ENCODE assay signal across 25 cellular contexts in genomic region chr22:39103431-39103830, GRCh38. TPM values are rescaled to one million over a fixed set of nuclear protein-coding genes. Genes with fewer than 3 reads are reported as not detected.
A peak's percentile ranks its signal among the peaks of the same experiment; 100 is the strongest.
DNase-seq lines count a peak whose midpoint lies in the region; ATAC-seq, FAIRE-seq and TF ChIP-seq lines count a peak whose summit lies in the region.
"Had no signal": no experiment of that assay in that cellular context is flagged by ENCODE, and none has a peak within 500 bp of the region (broad histone marks: within the 10 kb centered on the region; RNA-seq: fewer than 3 reads in every experiment).

No MANE protein-coding gene starts in this region.

- POLR2A ChIA-PET in K562 (lab: Yijun Ruan, JAX) = no interaction called here

- H3K4me2 ChIP-seq in K562 (ENCODE audit: insufficient read depth, low read length) (no peak overlapping the region), osteoblast (ENCODE audit: insufficient read depth, low read length) (no peak overlapping the region)
- H3K4me2 ChIP-seq: BLaER1 had no signal

- no peak overlapping the region for H3K4me3 Mint-ChIP-seq in stimulated activated naive CD8-positive, alpha-beta T cell treated with anti-CD3 and anti-CD28 coated beads, Interleukin-15, Interleukin-2, amounts not matched to agents 100 ng/mL and 50 ng/mL, for 24 hours
- H3K4me3 Mint-ChIP-seq in stimulated activated naive CD8-positive, alpha-beta T cell treated with anti-CD3 and anti-CD28 coated beads, Interleukin-15, amount 100 ng/mL, for 72 hours = no peak overlapping the region
- H3K4me3 Mint-ChIP-seq in chondrocyte (ENCODE audit: unreplicated experiment) = no peak overlapping the region
- H3K4me3 Mint-ChIP-seq: CD4-positive, CD25-positive, alpha-beta regulatory T cell had no signal

- ATAC-seq in stimulated activated naive CD8-positive, alpha-beta T cell treated with anti-CD3 and anti-CD28 coated beads, Interleukin-15, amount 100 ng/mL, for 72 hours = no peak
- ATAC-seq in K562 (no peak), pancreas (no peak)

- H3K4me1 ChIP-seq in K562 (replicated peaks in 1 of 2; ENCODE audit: control insufficient read depth in 2 of 2, insufficient read depth in 2 of 2, low read length in 2 of 2) = no peaks in the 10 kb centered on the region
- H3K4me1 ChIP-seq in osteoblast (ENCODE audit: insufficient read depth, low read length) = no peaks in the 10 kb centered on the region
- no peaks in the 10 kb centered on the region for H3K4me1 ChIP-seq in pancreas

- no peaks in the 10 kb centered on the region for H3K36me3 Mint-ChIP-seq in stimulated activated naive CD8-positive, alpha-beta T cell treated with anti-CD3 and anti-CD28 coated beads, Interleukin-15, Interleukin-2, amounts not matched to agents 100 ng/mL and 50 ng/mL, for 24 hours (ENCODE audit: low read depth)
- no peaks in the 10 kb centered on the region for H3K36me3 Mint-ChIP-seq in chondrocyte (ENCODE audit: low read depth)
- H3K36me3 Mint-ChIP-seq: CD4-positive, CD25-positive, alpha-beta regulatory T cell had no signal

- no peaks in the 10 kb centered on the region for H3K9me3 ChIP-seq in K562 (replicated peaks; ENCODE audit: control insufficient read depth, insufficient read depth, low read depth, low read length)
- no peaks in the 10 kb centered on the region for H3K9me3 ChIP-seq in osteoblast (ENCODE audit: low read depth, low read length)
- no peaks in the 10 kb centered on the region for H3K9me3 ChIP-seq in pancreas
- H3K9me3 ChIP-seq: BLaER1, Peyer's patch had no signal

- H3K27ac ChIP-seq in K562 (ENCODE audit: extremely low read depth, low read depth, low read length) = no peak overlapping the region
- no peak overlapping the region for H3K27ac ChIP-seq in osteoblast (ENCODE audit: low read depth, low read length)
- no peak overlapping the region for H3K27ac ChIP-seq in pancreas
- H3K27ac ChIP-seq: BLaER1, Peyer's patch, SK-N-MC had no signal

- H3K36me3 ChIP-seq in K562 (ENCODE audit: control insufficient read depth, insufficient read depth, low read length) (no peaks in the 10 kb centered on the region), osteoblast (ENCODE audit: insufficient read depth, low read length) (no peaks in the 10 kb centered on the region), pancreas (no peaks in the 10 kb centered on the region)
- H3K36me3 ChIP-seq: BLaER1, Peyer's patch had no signal

- H3K79me2 ChIP-seq in K562 (ENCODE audit: control insufficient read depth, insufficient read depth, low read length) = no peaks in the 10 kb centered on the region
- H3K79me2 ChIP-seq in osteoblast (ENCODE audit: insufficient read depth, low read length) = no peaks in the 10 kb centered on the region

- no peak overlapping the region for H2AFZ ChIP-seq in K562 (ENCODE audit: low read depth, low read length)
- no peak overlapping the region for H2AFZ ChIP-seq in osteoblast (ENCODE audit: low read length)

- no peaks in the 10 kb centered on the region for H3K27me3 Mint-ChIP-seq in stimulated activated naive CD8-positive, alpha-beta T cell treated with anti-CD3 and anti-CD28 coated beads, Interleukin-15, Interleukin-2, amounts not matched to agents 100 ng/mL and 50 ng/mL, for 24 hours
- H3K27me3 Mint-ChIP-seq in stimulated activated naive CD8-positive, alpha-beta T cell treated with anti-CD3 and anti-CD28 coated beads, Interleukin-15, amount 100 ng/mL, for 72 hours = no peaks in the 10 kb centered on the region
- no peaks in the 10 kb centered on the region for H3K27me3 Mint-ChIP-seq in chondrocyte (ENCODE audit: low read depth)
- H3K27me3 Mint-ChIP-seq: CD4-positive, CD25-positive, alpha-beta regulatory T cell had no signal

- in situ Hi-C loops in K562 (cut with MboI) = no loop called here

- FAIRE-seq in K562 (lab: Jason Lieb, UNC) (peak; percentile 42), pancreas (lab: Jason Lieb, UNC) (no peak)
- FAIRE-seq: GM18507 had no signal

- H3K27me3 ChIP-seq in K562 (ENCODE audit: control insufficient read depth in 2 of 2, insufficient read depth in 2 of 2, low read length in 2 of 2) (no peaks in the 10 kb centered on the region), osteoblast (ENCODE audit: insufficient read depth, low read length) (no peaks in the 10 kb centered on the region), pancreas (no peaks in the 10 kb centered on the region)
- H3K27me3 ChIP-seq: BLaER1, Peyer's patch had no signal

- H3K9me3 Mint-ChIP-seq in stimulated activated naive CD8-positive, alpha-beta T cell treated with anti-CD3 and anti-CD28 coated beads, Interleukin-15, Interleukin-2, amounts not matched to agents 100 ng/mL and 50 ng/mL, for 24 hours = no peaks in the 10 kb centered on the region
- no peaks in the 10 kb centered on the region for H3K9me3 Mint-ChIP-seq in stimulated activated naive CD8-positive, alpha-beta T cell treated with anti-CD3 and anti-CD28 coated beads, Interleukin-15, amount 100 ng/mL, for 72 hours
- no peaks in the 10 kb centered on the region for H3K9me3 Mint-ChIP-seq in chondrocyte (ENCODE audit: low read depth)
- H3K9me3 Mint-ChIP-seq: CD4-positive, CD25-positive, alpha-beta regulatory T cell had no signal

- no peak overlapping the region for H3K4me3 ChIP-seq in K562
- H3K4me3 ChIP-seq in osteoblast (ENCODE audit: insufficient read depth, low read length) = no peak overlapping the region
- H3K4me3 ChIP-seq in pancreas = no peak overlapping the region
- H3K4me3 ChIP-seq: BLaER1, Peyer's patch, SK-N-MC had no signal

- TF ChIP-seq CTCF in K562 (IDR thresholded peaks at IDR 0.05 in 2 of 3, conservative IDR thresholded peaks at IDR 0.05 in 1 of 3; ENCODE audit: insufficient read depth in 2 of 3, low read depth in 1 of 3, low read length in 3 of 3) (no peak), osteoblast (IDR thresholded peaks at IDR 0.05; ENCODE audit: extremely low read depth, low read depth, low read length) (no peak), chondrocyte (IDR thresholded peaks at IDR 0.05) (no peak), pancreas (IDR thresholded peaks at IDR 0.05) (no peak)

- H3K4me1 Mint-ChIP-seq in stimulated activated naive CD8-positive, alpha-beta T cell treated with anti-CD3 and anti-CD28 coated beads, Interleukin-15, Interleukin-2, amounts not matched to agents 100 ng/mL and 50 ng/mL, for 24 hours (ENCODE audit: low read depth) = peaks cover 35% of the 10 kb centered on the region
- H3K4me1 Mint-ChIP-seq in stimulated activated naive CD8-positive, alpha-beta T cell treated with anti-CD3 and anti-CD28 coated beads, Interleukin-15, amount 100 ng/mL, for 72 hours = peaks cover 35% of the 10 kb centered on the region
- H3K4me1 Mint-ChIP-seq in chondrocyte (ENCODE audit: low read depth) = no peaks in the 10 kb centered on the region

- no peaks in the 10 kb centered on the region for H3K9me1 ChIP-seq in K562 (ENCODE audit: control insufficient read depth, insufficient read depth, low read length)

- no peak overlapping the region for H3K9ac ChIP-seq in K562 (ENCODE audit: insufficient read depth in 1 of 2, low read depth in 2 of 2, low read length in 2 of 2)
- H3K9ac ChIP-seq: BLaER1 had no signal

- no TSS peak for BruUV-seq in K562 (replicated peaks; lab: Mats Ljungman, UMichigan)

- WGBS in K562 (ENCODE audit: insufficient coverage, low coverage, missing lambda C conversion rate) = 11% methylated on average over 2 of the region's 2 CpGs
- 65 to 68% methylated on average over 2 of the region's 2 CpGs for WGBS in pancreas, 2 donors

- no peak for TF ChIP-seq RAD21 in K562 (CRISPR knock-in tag; conservative IDR thresholded peaks at IDR 0.05 in 1 of 2, IDR thresholded peaks at IDR 0.05 in 1 of 2)

- CTCF ChIA-PET in K562 (lab: Yijun Ruan, JAX; ENCODE audit: low intra/inter-chr PET ratio) = no interaction called here

- peak overlapping the region; percentile 63 for H3K27ac Mint-ChIP-seq in stimulated activated naive CD8-positive, alpha-beta T cell treated with anti-CD3 and anti-CD28 coated beads, Interleukin-15, Interleukin-2, amounts not matched to agents 100 ng/mL and 50 ng/mL, for 24 hours
- no peak overlapping the region for H3K27ac Mint-ChIP-seq in stimulated activated naive CD8-positive, alpha-beta T cell treated with anti-CD3 and anti-CD28 coated beads, Interleukin-15, amount 100 ng/mL, for 72 hours
- no peak overlapping the region for H3K27ac Mint-ChIP-seq in chondrocyte (ENCODE audit: unreplicated experiment)
- H3K27ac Mint-ChIP-seq: CD4-positive, CD25-positive, alpha-beta regulatory T cell had no signal

- TF ChIP-seq POLR2A in K562 (conservative IDR thresholded peaks at IDR 0.05) = no peak

- H4K20me1 ChIP-seq in K562 (replicated peaks; ENCODE audit: control insufficient read depth, insufficient read depth, low read length) (no peaks in the 10 kb centered on the region), osteoblast (ENCODE audit: insufficient read depth, low read length) (no peaks in the 10 kb centered on the region)
- H4K20me1 ChIP-seq: BLaER1 had no signal

- intact Hi-C loops in K562 (cut with micrococcal nuclease) = no loop called here
- intact Hi-C loops in pancreas (cut with DNase I) = no loop called here

- DNase-seq in stimulated activated naive CD8-positive, alpha-beta T cell treated with anti-CD3 and anti-CD28 coated beads, Interleukin-15, amount 100 ng/mL, for 72 hours = no peak
- no peak for DNase-seq in K562 (ENCODE audit: extremely low read depth in 1 of 4, low spot score in 3 of 4)
- DNase-seq in osteoblast (ENCODE audit: insufficient read length, low spot score, missing footprints) = peak; percentile 38
- no peak for DNase-seq in stimulated activated CD4-positive, alpha-beta T cell treated with anti-CD3 and anti-CD28 coated beads, Interleukin-15, amount 100 ng/mL, for 24 hours
- DNase-seq in chondrocyte (ENCODE audit: low spot score) = no peak
- DNase-seq in pancreas = no peak
- DNase-seq: CD4-positive, CD25-positive, alpha-beta regulatory T cell; DMS153; DND-41; GOT3; HCEC 1CT; IMR-90; NCI-H1092; NCI-H1417 treated with DMSO at 0.1 percent for 48 hours; NCI-H1694 treated with DMSO at 0.1 percent for 48 hours; NCI-H2081; NCI-H2227 treated with DMSO at 0.1 percent for 48 hours; NCI-H526 treated with DMSO at 0.1 percent for 48 hours; Peyer's patch; SHP77 treated with DMSO at 0.1 percent for 48 hours had no signal

- TF ChIP-seq EP300 in K562 (IDR thresholded peaks at IDR 0.05; ENCODE audit: low read length) = no peak

RNA-seq across cellular contexts. Expression of gene APOBEC3H, which starts 6.4 kb away (rescaled TPM):
- not detected in 2 replicates for total RNA-seq in K562 (2011; cell fraction: chromatin; rRNA removed; ENCODE audit: low replicate concordance)
- total RNA-seq in K562 (2011; cell fraction: nucleolus; rRNA removed) = not detected in 2 replicates
- total RNA-seq in K562 (2011; cell fraction: nucleoplasm; rRNA removed) = not detected in 2 replicates
- total RNA-seq in K562 (2014; rRNA removed) = not detected in 2 replicates
- total RNA-seq in K562 (2014; rRNA removed; fragmentation: Illumina TruSeq; extraction: Trizol) = not detected in 2 replicates
- total RNA-seq in K562 (2015; rRNA removed; fragmentation: Illumina TruSeq; extraction: Trizol) = not detected in 2 replicates
- not detected in 2 replicates for total RNA-seq in K562 (2021)
- polyA plus RNA-seq in K562 (2011; rRNA removed) = not detected in 2 replicates
- not detected in 2 replicates for polyA plus RNA-seq in K562 (2011; cell fraction: cytosol; rRNA removed)
- polyA plus RNA-seq in K562 (2011; cell fraction: nucleus; rRNA removed) = 0.24 TPM in 2 replicates
- polyA plus RNA-seq in K562 (2012) = 0.08 TPM in 1 of 2 replicates, not detected in the other
- not detected in 2 replicates for polyA plus RNA-seq in K562 (2014; fragmentation: Illumina TruSeq; extraction: Trizol)
- under 1 TPM in 1 of 2 experiments, not detected in 1; 0.10 TPM for polyA plus RNA-seq in K562 (2014; fragmentation: Nextera tagmentation; extraction: Ambion mirVana)
- polyA plus RNA-seq in K562 (2014; rRNA removed) = 0.21 TPM in 1 of 2 replicates, not detected in the other
- polyA minus RNA-seq in K562 (2011; rRNA and poly(A)+ RNA removed) = not detected in 2 replicates
- polyA minus RNA-seq in K562 (2011; cell fraction: cytosol; rRNA and poly(A)+ RNA removed) = not detected in 2 replicates
- polyA minus RNA-seq in K562 (2011; cell fraction: nucleus; rRNA and poly(A)+ RNA removed) = not detected in 2 replicates
- not detected in 2 replicates for total RNA-seq in osteoblast
- total RNA-seq in chondrocyte = not detected in 3 replicates
- under 1 TPM in 2 of 6 donors, not detected in 4; 0.17 to 0.21 TPM for total RNA-seq in pancreas
- under 1 TPM; 0.14 to 0.15 TPM for polyA plus RNA-seq in pancreas
- total RNA-seq: NCI-H460, Peyer's patch had no signal
- polyA plus RNA-seq: IMR-90 had no signal

RNA-seq across cellular contexts. Expression of gene APOBEC3G, which starts 26.4 kb away (rescaled TPM):
- 9.8 and 25.1 TPM in 2 replicates for total RNA-seq in K562 (2011; cell fraction: chromatin; rRNA removed; ENCODE audit: low replicate concordance)
- total RNA-seq in K562 (2011; cell fraction: nucleolus; rRNA removed) = 18.3 and 21.7 TPM in 2 replicates
- 14.8 and 18.6 TPM in 2 replicates for total RNA-seq in K562 (2011; cell fraction: nucleoplasm; rRNA removed)
- 7.8 and 8.2 TPM in 2 replicates for total RNA-seq in K562 (2014; rRNA removed)
- total RNA-seq in K562 (2014; rRNA removed; fragmentation: Illumina TruSeq; extraction: Trizol) = 7.1 and 7.2 TPM in 2 replicates
- 5.2 and 5.3 TPM in 2 replicates for total RNA-seq in K562 (2015; rRNA removed; fragmentation: Illumina TruSeq; extraction: Trizol)
- 6.2 and 6.6 TPM in 2 replicates for total RNA-seq in K562 (2021)
- 6.8 and 12.6 TPM in 2 replicates for polyA plus RNA-seq in K562 (2011; rRNA removed)
- polyA plus RNA-seq in K562 (2011; cell fraction: cytosol; rRNA removed) = 6.6 and 11.1 TPM in 2 replicates
- polyA plus RNA-seq in K562 (2011; cell fraction: nucleus; rRNA removed) = 5.5 and 10.5 TPM in 2 replicates
- 6.7 and 14.8 TPM in 2 replicates for polyA plus RNA-seq in K562 (2012)
- polyA plus RNA-seq in K562 (2014; fragmentation: Illumina TruSeq; extraction: Trizol) = 9.1 and 12.0 TPM in 2 replicates
- polyA plus RNA-seq in K562 (2014; fragmentation: Nextera tagmentation; extraction: Ambion mirVana) = 10 to 100 TPM; 20.4 to 20.8 TPM
- polyA plus RNA-seq in K562 (2014; rRNA removed) = 11.4 and 14.3 TPM in 2 replicates
- 6.3 and 11.5 TPM in 2 replicates for polyA minus RNA-seq in K562 (2011; rRNA and poly(A)+ RNA removed)
- 4.2 and 6.1 TPM in 2 replicates for polyA minus RNA-seq in K562 (2011; cell fraction: cytosol; rRNA and poly(A)+ RNA removed)
- polyA minus RNA-seq in K562 (2011; cell fraction: nucleus; rRNA and poly(A)+ RNA removed) = 6.1 and 7.0 TPM in 2 replicates
- total RNA-seq in osteoblast = 15.6 and 18.1 TPM in 2 replicates
- total RNA-seq in chondrocyte = 0.56 to 0.94 TPM (median 0.87 TPM) in 3 replicates
- total RNA-seq in pancreas = 1 to 10 TPM in 5 of 6 donors, under 1 TPM in 1; 0.94 to 5.3 (median 2.5) TPM
- 1 to 10 TPM; 2.7 to 4.4 TPM for polyA plus RNA-seq in pancreas

RNA-seq across cellular contexts. Expression of gene CBX7, which starts 49.0 kb away (rescaled TPM):
- total RNA-seq in K562 (2011; cell fraction: chromatin; rRNA removed; ENCODE audit: low replicate concordance) = 12.1 and 26.6 TPM in 2 replicates
- 16.8 and 18.7 TPM in 2 replicates for total RNA-seq in K562 (2011; cell fraction: nucleolus; rRNA removed)
- total RNA-seq in K562 (2011; cell fraction: nucleoplasm; rRNA removed) = 17.3 and 19.4 TPM in 2 replicates
- total RNA-seq in K562 (2014; rRNA removed) (2.9 and 5.0 TPM in 2 replicates), K562 (2014; rRNA removed; fragmentation: Illumina TruSeq; extraction: Trizol) (1.3 and 1.4 TPM in 2 replicates), K562 (2015; rRNA removed; fragmentation: Illumina TruSeq; extraction: Trizol) (0.83 and 0.87 TPM in 2 replicates), K562 (2021) (4.1 and 4.8 TPM in 2 replicates), osteoblast (12.7 and 14.5 TPM in 2 replicates), chondrocyte (3.6 to 6.9 TPM (median 4.7 TPM) in 3 replicates), pancreas (10 to 100 TPM; 17.2 to 28.8 (median 22.3) TPM)
- polyA plus RNA-seq in K562 (2011; rRNA removed) (3.8 and 4.2 TPM in 2 replicates), K562 (2014; fragmentation: Illumina TruSeq; extraction: Trizol) (2.8 and 3.5 TPM in 2 replicates), K562 (2014; fragmentation: Nextera tagmentation; extraction: Ambion mirVana) (under 1 TPM; 0.04 to 0.13 TPM), K562 (2014; rRNA removed) (4.8 and 5.2 TPM in 2 replicates), pancreas (10 to 100 TPM; 28.7 to 44.0 TPM)
- 3.7 and 6.6 TPM in 2 replicates for polyA plus RNA-seq in K562 (2011; cell fraction: cytosol; rRNA removed)
- polyA plus RNA-seq in K562 (2011; cell fraction: nucleus; rRNA removed) = 9.5 and 17.5 TPM in 2 replicates
- 2.9 and 5.9 TPM in 2 replicates for polyA plus RNA-seq in K562 (2012)
- 1.6 and 2.9 TPM in 2 replicates for polyA minus RNA-seq in K562 (2011; rRNA and poly(A)+ RNA removed)
- polyA minus RNA-seq in K562 (2011; cell fraction: cytosol; rRNA and poly(A)+ RNA removed) = 1.3 and 4.7 TPM in 2 replicates
- 4.7 and 4.8 TPM in 2 replicates for polyA minus RNA-seq in K562 (2011; cell fraction: nucleus; rRNA and poly(A)+ RNA removed)
